ENCODE assay signal across 1 cellular context in genomic region chr3:49720383-49721164, GRCh38.
A peak's percentile ranks its signal among the peaks of the same experiment; 100 is the strongest.
TF ChIP-seq lines count a peak whose summit lies in the region.

No MANE protein-coding gene starts in this region.

TF ChIP-seq in HepG2, 621 proteins besides CTCF, POLR2A, EP300 and RAD21:
- TF ChIP-seq POLR2G (IDR thresholded peaks at IDR 0.05; ENCODE audit: low read depth, low read length): 0 out of 2 replicates have a peak, but pooled peaks have one; percentile 1
- no peak for TF ChIP-seq ZNF781 (CRISPR knock-in tag; IDR thresholded peaks at IDR 0.05; ENCODE audit: borderline replicate concordance, not compliant biosample characterization)
- peak; percentile 53 for TF ChIP-seq AGO2 (optimal IDR thresholded peaks at IDR 0.05; ENCODE audit: low read depth, low read length)
- TF ChIP-seq RBM39 (IDR thresholded peaks at IDR 0.05; ENCODE audit: low read depth, low read length, poor library complexity, severe bottlenecking): peak; percentile 42
- no peak for TF ChIP-seq CENPT (CRISPR knock-in tag; IDR thresholded peaks at IDR 0.05; ENCODE audit: low read depth)
TF ChIP-seq in HepG2: peak in this region for 3.
